24 cellular contexts compared by ENCODE assay signal in genomic region chr9:84563691-84564090, GRCh38.
"Had no signal": no experiment of that assay in that cellular context is flagged by ENCODE, and none has a peak within 500 bp of the region (broad histone marks: within the 10 kb centered on the region; RNA-seq: fewer than 3 reads in every experiment).

No MANE protein-coding gene starts in this region.

- H3K4me3 ChIP-seq: stomach, suprapubic skin, testis, thoracic aorta, thyroid gland, tibial artery, tibial nerve, transverse colon, upper lobe of left lung, upper lobe of right lung, uterus, vagina had no signal

- H3K36me3 ChIP-seq: stomach, suprapubic skin, thoracic aorta, thyroid gland, tibial artery, tibial nerve, transverse colon, upper lobe of left lung, upper lobe of right lung, uterus, vagina had no signal

- H3K27ac ChIP-seq: stomach, suprapubic skin, testis, thoracic aorta, thyroid gland, tibial artery, tibial nerve, transverse colon, upper lobe of left lung, upper lobe of right lung, uterus, vagina had no signal

- H3K27me3 ChIP-seq: stomach, suprapubic skin, testis, thyroid gland, tibial artery, tibial nerve, transverse colon, upper lobe of left lung, upper lobe of right lung, uterus, vagina had no signal

- H3K9me3 ChIP-seq: stomach, suprapubic skin, testis, thoracic aorta, thyroid gland, tibial artery, tibial nerve, transverse colon, upper lobe of left lung, upper lobe of right lung, uterus, vagina had no signal

- DNase-seq: stimulated activated CD4-positive, alpha-beta T cell treated with anti-CD3 and anti-CD28 coated beads, Interleukin-2, amount 100 ng/mL, for 48 hours; stimulated activated CD4-positive, alpha-beta T cell treated with anti-CD3 and anti-CD28 coated beads, Interleukin-4, amount 100 ng/mL, for 1 hour; stimulated activated CD4-positive, alpha-beta T cell treated with anti-CD3 and anti-CD28 coated beads, Interleukin-4, amount 100 ng/mL, for 24 hours; stimulated activated CD4-positive, alpha-beta T cell treated with anti-CD3 and anti-CD28 coated beads, Interleukin-4, amount 100 ng/mL, for 4 hours; stimulated activated CD8-positive, alpha-beta memory T cell treated with anti-CD3 and anti-CD28 coated beads, Interleukin-4, amount 100 ng/mL, for 48 hours; stimulated activated naive B cell treated with anti-CD40 and anti-IgM and Interleukin-4, amounts not matched to agents 10 μg/mL and 1 μg/mL and 100 μg/mL, for 72 hours; stimulated activated naive CD4-positive, alpha-beta T cell; stimulated activated naive CD4-positive, alpha-beta T cell treated with Interleukin-2 at 50 U/mL for 16 hours; stimulated activated naive CD8-positive, alpha-beta T cell treated with anti-CD3 and anti-CD28 coated beads, Interleukin-15, amount 100 ng/mL, for 72 hours; stimulated activated naive CD8-positive, alpha-beta T cell treated with anti-CD3 and anti-CD28 coated beads, Interleukin-15, Interleukin-2, amounts not matched to agents 100 U/mL and 50 U/mL, for 24 hours; stomach; substantia nigra; testis; thyroid gland; tibial artery; transverse colon; trophoblast cell; upper lobe of left lung; upper lobe of right lung; uterus had no signal
